In genomic region chr1:102120910-102121309, GRCh38 we compare ENCODE assay signal across 19 cellular contexts.
DNase-seq lines count a peak whose midpoint lies in the region; ATAC-seq, FAIRE-seq and TF ChIP-seq lines count a peak whose summit lies in the region.
"Had no signal": no experiment of that assay in that cellular context is flagged by ENCODE, and none has a peak within 500 bp of the region (broad histone marks: within the 10 kb centered on the region; RNA-seq: fewer than 3 reads in every experiment).

No MANE protein-coding gene starts in this region.

- H3K79me2 ChIP-seq in GM23338 (replicated peaks; ENCODE audit: insufficient read depth): no peaks in the 10 kb centered on the region

- H3K9me2 ChIP-seq in GM23338 (ENCODE audit: insufficient read depth): no peaks in the 10 kb centered on the region

- H3F3A ChIP-seq in GM23338 (replicated peaks; ENCODE audit: low read depth): no peaks in the 10 kb centered on the region

- peak; percentile 82 for DNase-seq in DMS153 (lab: John Stamatoyannopoulos, UW)
- no peak for DNase-seq in GM23338 (ENCODE audit: low spot score)
- peak; percentile 64 for DNase-seq in NCI-H345 (lab: John Stamatoyannopoulos, UW)
- DNase-seq in SHP77 treated with DMSO at 0.1 percent for 48 hours (lab: John Stamatoyannopoulos, UW): peak; percentile 51
- no peak for DNase-seq in activated CD4-positive, alpha-beta T cell treated with anti-CD3 and anti-CD28 coated beads for 4 hours
- DNase-seq in pancreas: no peak
- DNase-seq in stimulated activated CD4-positive, alpha-beta T cell treated with anti-CD3 and anti-CD28 coated beads, Interleukin-12 subunit alpha, Interleukin-12 subunit beta, amount 100 ng/mL, for 4 hours: no peak
- no peak for DNase-seq in psoas muscle
- DNase-seq: Calu3; CD4-positive, alpha-beta T cell; KG1; MG63; NCI-H146; NCI-H2171 treated with DMSO at 0.1 percent for 48 hours; NCI-H82; SJCRH30 had no signal

- H3K27ac Mint-ChIP-seq in GM23338: no peak overlapping the region
- H3K27ac Mint-ChIP-seq: B cell; CD4-positive, alpha-beta T cell had no signal

- H3K4me3 Mint-ChIP-seq in GM23338: no peak overlapping the region
- H3K4me3 Mint-ChIP-seq: B cell; CD4-positive, alpha-beta T cell had no signal

- H3K9me3 Mint-ChIP-seq in GM23338: no peaks in the 10 kb centered on the region

- H3K27me3 Mint-ChIP-seq in GM23338 (ENCODE audit: insufficient read depth, low read depth, poor library complexity): no peaks in the 10 kb centered on the region
- H3K27me3 Mint-ChIP-seq: B cell; CD4-positive, alpha-beta T cell had no signal

- H3K36me3 ChIP-seq in GM23338 (ENCODE audit: insufficient read depth) (no peaks in the 10 kb centered on the region), pancreas (no peaks in the 10 kb centered on the region), psoas muscle (ENCODE audit: insufficient read depth in 1 of 2, low read depth in 1 of 2) (no peaks in the 10 kb centered on the region)
- H3K36me3 ChIP-seq: MG63, SJCRH30 had no signal

- H2AFZ ChIP-seq in GM23338: 0 out of 2 replicates have a peak overlapping the region, but pooled peaks have one; percentile 66

- H3K4me3 ChIP-seq in GM23338 (no peak overlapping the region), pancreas (no peak overlapping the region), psoas muscle (no peak overlapping the region)
- H3K4me3 ChIP-seq: MG63, SJCRH30 had no signal

- TF ChIP-seq CTCF in GM23338 (conservative IDR thresholded peaks at IDR 0.05; ENCODE audit: low read depth in 2 of 2) (no peak), pancreas (IDR thresholded peaks at IDR 0.05) (no peak), psoas muscle (IDR thresholded peaks at IDR 0.05) (no peak)

- no peaks in the 10 kb centered on the region for H3K9me3 ChIP-seq in pancreas
- H3K9me3 ChIP-seq in psoas muscle: no peaks in the 10 kb centered on the region
- H3K9me3 ChIP-seq: MG63, SJCRH30 had no signal

- 69 to 87% methylated on average over 4 of the region's 4 CpGs for WGBS in pancreas, 2 donors
- WGBS in psoas muscle, 3 donors: 73 to 85% (median 83%) methylated on average over 4 of the region's 4 CpGs

- intact Hi-C loops in pancreas (cut with DNase I) (no loop called here), psoas muscle (cut with DNase I) (no loop called here)

- H3K27ac ChIP-seq in GM23338 (ENCODE audit: low read depth) (no peak overlapping the region), pancreas (no peak overlapping the region), psoas muscle (no peak overlapping the region)
- H3K27ac ChIP-seq: SJCRH30 had no signal

- H3K4me2 ChIP-seq in GM23338: no peak overlapping the region

- ATAC-seq in GM23338 (no peak), pancreas (no peak), psoas muscle (no peak)

- FAIRE-seq in pancreas (lab: Jason Lieb, UNC): no peak
- FAIRE-seq: H54, RCC 7860 had no signal

- H3K27me3 ChIP-seq in GM23338 (ENCODE audit: insufficient read depth) (no peaks in the 10 kb centered on the region), pancreas (no peaks in the 10 kb centered on the region), psoas muscle (ENCODE audit: insufficient read depth in 3 of 3, low read length in 2 of 3) (no peaks in the 10 kb centered on the region)
- H3K27me3 ChIP-seq: MG63, SJCRH30 had no signal

- H3K4me1 Mint-ChIP-seq in GM23338: peaks cover 2% of the 10 kb centered on the region; the same call in 1 of the 3 replicates
- H3K4me1 Mint-ChIP-seq: B cell had no signal

- H3K4me1 ChIP-seq in GM23338 (ENCODE audit: insufficient read depth) (no peaks in the 10 kb centered on the region), pancreas (no peaks in the 10 kb centered on the region), psoas muscle (no peaks in the 10 kb centered on the region)
- H3K4me1 ChIP-seq: SJCRH30 had no signal

- H4K20me1 ChIP-seq in GM23338 (replicated peaks; ENCODE audit: insufficient read depth): no peaks in the 10 kb centered on the region

- H3K36me3 Mint-ChIP-seq in GM23338 (ENCODE audit: low read depth): no peaks in the 10 kb centered on the region

TF ChIP-seq in GM23338, 12 proteins besides CTCF, POLR2A, EP300 and RAD21:
- TF ChIP-seq JUNB (IDR thresholded peaks at IDR 0.05; ENCODE audit: unreplicated experiment) (no peak), NANOG (IDR thresholded peaks at IDR 0.05; ENCODE audit: borderline replicate concordance) (no peak), ETS1 (IDR thresholded peaks at IDR 0.05) (no peak), ZNF331 (CRISPR knock-in tag; IDR thresholded peaks at IDR 0.05; ENCODE audit: low read depth) (no peak)

Comparison
In these comparisons a context has a peak if more than half of its experiments do, and no peak if none do; other contexts are left out.
1. DNase-seq: peak in DMS153 (single experiment), NCI-H345 (single experiment) and SHP77 treated with DMSO at 0.1 percent for 48 hours (single experiment); none in GM23338 (single experiment), activated CD4-positive, alpha-beta T cell treated with anti-CD3 and anti-CD28 coated beads for 4 hours (0 of 2), pancreas (0 of 6), stimulated activated CD4-positive, alpha-beta T cell treated with anti-CD3 and anti-CD28 coated beads, Interleukin-12 subunit alpha, Interleukin-12 subunit beta, amount 100 ng/mL, for 4 hours (single experiment) and psoas muscle (0 of 2).